ENCODE assay signal across 1 cellular context in the genomic region with DNA sequence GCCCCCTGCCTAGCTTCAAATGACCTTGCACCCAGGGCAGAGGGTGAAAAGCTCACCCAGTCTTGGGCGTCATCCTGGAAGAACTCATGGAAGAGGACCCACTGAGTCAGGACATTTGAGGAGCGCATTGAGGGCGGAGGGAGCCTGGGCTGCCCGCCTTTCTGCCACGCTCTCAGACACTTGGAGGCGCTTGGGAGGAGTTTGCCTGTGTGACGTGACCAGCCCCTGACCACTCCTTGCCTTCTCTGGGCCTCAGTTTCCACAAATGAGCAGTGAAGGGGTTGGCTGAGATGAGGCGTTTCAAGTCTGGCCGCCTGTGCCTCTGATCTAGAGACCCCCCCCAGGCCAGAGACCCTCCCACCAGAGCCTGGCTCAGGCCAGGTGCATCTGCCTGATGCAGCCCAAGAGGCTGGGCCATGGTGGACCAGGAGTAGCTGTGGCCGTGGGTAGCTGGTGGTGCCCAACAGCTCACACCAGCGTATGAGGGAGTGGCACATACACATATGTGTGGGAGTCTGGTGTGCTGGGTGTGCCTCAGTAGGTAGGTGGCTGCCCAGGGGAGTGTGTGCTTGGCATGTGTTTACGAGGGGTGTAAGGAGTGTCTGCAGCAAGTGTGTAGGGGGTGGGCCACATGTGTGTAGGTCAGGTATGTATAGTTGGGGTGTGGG.
TF ChIP-seq lines count a peak whose summit lies in the region.

No MANE protein-coding gene starts in this region.

TF ChIP-seq in IMR-90, 13 proteins besides CTCF, POLR2A, EP300 and RAD21:
- TF ChIP-seq CEBPB (IDR thresholded peaks at IDR 0.05; ENCODE audit: low read depth, low read length) (no peak), RFX5 (IDR thresholded peaks at IDR 0.05; ENCODE audit: low read depth, low read length) (no peak), RCOR1 (IDR thresholded peaks at IDR 0.05; ENCODE audit: insufficient replicate concordance, low read length) (no peak), MAFK (IDR thresholded peaks at IDR 0.05; ENCODE audit: low read depth, low read length) (no peak), NFE2L2 (IDR thresholded peaks at IDR 0.05; ENCODE audit: low read depth, low read length) (no peak), MAZ (IDR thresholded peaks at IDR 0.05; ENCODE audit: borderline replicate concordance, low read depth, low read length) (no peak), SMC3 (IDR thresholded peaks at IDR 0.05; ENCODE audit: low read depth, low read length) (no peak), FOS (IDR thresholded peaks at IDR 0.05; ENCODE audit: low read depth, low read length) (no peak), MXI1 (IDR thresholded peaks at IDR 0.05; ENCODE audit: borderline replicate concordance, low read depth, low read length) (no peak), CHD1 (IDR thresholded peaks at IDR 0.05; ENCODE audit: low read depth, low read length) (no peak), BHLHE40 (IDR thresholded peaks at IDR 0.05; ENCODE audit: low read depth, low read length) (no peak)
- TF ChIP-seq, protein P1, sequence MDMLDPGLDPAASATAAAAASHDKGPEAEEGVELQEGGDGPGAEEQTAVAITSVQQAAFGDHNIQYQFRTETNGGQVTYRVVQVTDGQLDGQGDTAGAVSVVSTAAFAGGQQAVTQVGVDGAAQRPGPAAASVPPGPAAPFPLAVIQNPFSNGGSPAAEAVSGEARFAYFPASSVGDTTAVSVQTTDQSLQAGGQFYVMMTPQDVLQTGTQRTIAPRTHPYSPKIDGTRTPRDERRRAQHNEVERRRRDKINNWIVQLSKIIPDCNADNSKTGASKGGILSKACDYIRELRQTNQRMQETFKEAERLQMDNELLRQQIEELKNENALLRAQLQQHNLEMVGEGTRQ (IDR thresholded peaks at IDR 0.05; ENCODE audit: low read depth, low read length), result no peak
- TF ChIP-seq, protein P2, sequence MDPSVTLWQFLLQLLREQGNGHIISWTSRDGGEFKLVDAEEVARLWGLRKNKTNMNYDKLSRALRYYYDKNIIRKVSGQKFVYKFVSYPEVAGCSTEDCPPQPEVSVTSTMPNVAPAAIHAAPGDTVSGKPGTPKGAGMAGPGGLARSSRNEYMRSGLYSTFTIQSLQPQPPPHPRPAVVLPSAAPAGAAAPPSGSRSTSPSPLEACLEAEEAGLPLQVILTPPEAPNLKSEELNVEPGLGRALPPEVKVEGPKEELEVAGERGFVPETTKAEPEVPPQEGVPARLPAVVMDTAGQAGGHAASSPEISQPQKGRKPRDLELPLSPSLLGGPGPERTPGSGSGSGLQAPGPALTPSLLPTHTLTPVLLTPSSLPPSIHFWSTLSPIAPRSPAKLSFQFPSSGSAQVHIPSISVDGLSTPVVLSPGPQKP (IDR thresholded peaks at IDR 0.05; ENCODE audit: borderline replicate concordance, low read depth, low read length), result no peak
